ENCODE assay signal across 21 cellular contexts in the genomic region with DNA sequence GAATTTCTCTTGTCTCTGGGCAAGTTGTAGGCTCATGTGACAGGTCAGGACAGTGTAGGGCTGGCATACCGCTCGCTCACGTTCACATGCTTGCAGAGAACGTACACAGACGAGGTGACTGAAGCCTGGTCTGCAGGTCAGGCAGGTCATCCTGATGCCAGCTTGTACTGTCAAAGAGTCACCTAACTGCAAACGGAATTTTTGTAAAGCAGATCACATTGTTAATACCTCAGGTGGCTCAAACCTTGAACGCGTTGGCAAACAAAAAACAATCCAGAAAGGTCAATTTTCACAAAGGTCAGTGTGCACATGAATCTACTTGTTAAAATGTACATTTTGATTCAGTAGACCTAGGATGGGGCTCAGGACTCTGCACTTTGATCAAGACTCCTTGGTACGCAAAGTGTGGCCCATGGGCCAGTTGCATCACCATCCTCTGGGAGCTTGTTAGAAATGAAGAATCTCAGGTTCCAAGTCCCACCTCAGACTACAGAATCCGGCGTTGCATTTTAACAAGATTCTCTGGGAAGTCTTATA. TPM values are rescaled to one million over a fixed set of nuclear protein-coding genes. Genes with fewer than 3 reads are reported as not detected.
"Had no signal": no experiment of that assay in that cellular context is flagged by ENCODE, and none has a peak within 500 bp of the region (broad histone marks: within the 10 kb centered on the region; RNA-seq: fewer than 3 reads in every experiment).

No MANE protein-coding gene starts in this region.

- H3K9me3 Mint-ChIP-seq: endodermal cell; naive thymus-derived CD8-positive, alpha-beta T cell; stimulated activated effector memory CD8-positive, alpha-beta T cell treated with anti-CD3 and anti-CD28 coated beads, Interleukin-12 subunit alpha, Interleukin-12 subunit beta, amount 100 ng/mL, for 72 hours; stimulated activated naive CD8-positive, alpha-beta T cell treated with anti-CD3 and anti-CD28 coated beads, Interleukin-15, Interleukin-2, amounts not matched to agents 100 ng/mL and 50 ng/mL, for 24 hours had no signal

- DNase-seq: effector CD4-positive, alpha-beta T cell; endodermal cell; erythroblast; foreskin keratinocyte; immature natural killer cell; left cardiac atrium; mammary epithelial cell; mucosa of descending colon; naive thymus-derived CD8-positive, alpha-beta T cell; stimulated activated CD4-positive, alpha-beta T cell treated with anti-CD3 and anti-CD28 coated beads, Interleukin-2, amount 100 ng/mL, for 48 hours; stimulated activated CD8-positive, alpha-beta memory T cell treated with anti-CD3 and anti-CD28 coated beads, Interleukin-4, amount 100 ng/mL, for 48 hours had no signal

- H3K4me3 ChIP-seq: coronary artery, mucosa of descending colon, right atrium auricular region, smooth muscle cell, tibial nerve had no signal

- H3K36me3 ChIP-seq: neutrophil, right atrium auricular region, tibial nerve had no signal

- FAIRE-seq: endothelial cell of umbilical vein, keratinocyte had no signal

- H3K36me3 Mint-ChIP-seq: immature natural killer cell; naive thymus-derived CD8-positive, alpha-beta T cell; stimulated activated effector memory CD8-positive, alpha-beta T cell treated with anti-CD3 and anti-CD28 coated beads, Interleukin-12 subunit alpha, Interleukin-12 subunit beta, amount 100 ng/mL, for 72 hours had no signal

- H3K4me2 ChIP-seq: smooth muscle cell had no signal

- H3K27ac ChIP-seq: coronary artery, foreskin keratinocyte, neutrophil, right atrium auricular region, tibial nerve had no signal

- ATAC-seq: foreskin keratinocyte; left cardiac atrium; mucosa of descending colon; naive thymus-derived CD8-positive, alpha-beta T cell; stimulated activated effector memory CD8-positive, alpha-beta T cell treated with anti-CD3 and anti-CD28 coated beads, Interleukin-12 subunit alpha, Interleukin-12 subunit beta, amount 100 ng/mL, for 72 hours had no signal

- H3K27ac Mint-ChIP-seq: endodermal cell; immature natural killer cell; stimulated activated effector memory CD8-positive, alpha-beta T cell treated with anti-CD3 and anti-CD28 coated beads, Interleukin-12 subunit alpha, Interleukin-12 subunit beta, amount 100 ng/mL, for 72 hours; stimulated activated naive CD8-positive, alpha-beta T cell treated with anti-CD3 and anti-CD28 coated beads, Interleukin-15, Interleukin-2, amounts not matched to agents 100 ng/mL and 50 ng/mL, for 24 hours had no signal

- H3K9me3 ChIP-seq: mucosa of descending colon, neutrophil, right atrium auricular region, tibial nerve had no signal

- H3K4me1 ChIP-seq: foreskin keratinocyte had no signal

- H3K27me3 ChIP-seq: foreskin keratinocyte, right atrium auricular region, tibial nerve had no signal

- H3K4me3 Mint-ChIP-seq: endodermal cell; immature natural killer cell; stimulated activated effector memory CD8-positive, alpha-beta T cell treated with anti-CD3 and anti-CD28 coated beads, Interleukin-12 subunit alpha, Interleukin-12 subunit beta, amount 100 ng/mL, for 72 hours; stimulated activated naive CD8-positive, alpha-beta T cell treated with anti-CD3 and anti-CD28 coated beads, Interleukin-15, Interleukin-2, amounts not matched to agents 100 ng/mL and 50 ng/mL, for 24 hours had no signal

RNA-seq across cellular contexts. Expression of gene ABCC3, which starts 44.4 kb away (rescaled TPM):
- polyA plus RNA-seq: naive thymus-derived CD8-positive, alpha-beta T cell; neural cell had no signal
